Comparison of ENCODE assay signal across 28 cellular contexts in the genomic region with DNA sequence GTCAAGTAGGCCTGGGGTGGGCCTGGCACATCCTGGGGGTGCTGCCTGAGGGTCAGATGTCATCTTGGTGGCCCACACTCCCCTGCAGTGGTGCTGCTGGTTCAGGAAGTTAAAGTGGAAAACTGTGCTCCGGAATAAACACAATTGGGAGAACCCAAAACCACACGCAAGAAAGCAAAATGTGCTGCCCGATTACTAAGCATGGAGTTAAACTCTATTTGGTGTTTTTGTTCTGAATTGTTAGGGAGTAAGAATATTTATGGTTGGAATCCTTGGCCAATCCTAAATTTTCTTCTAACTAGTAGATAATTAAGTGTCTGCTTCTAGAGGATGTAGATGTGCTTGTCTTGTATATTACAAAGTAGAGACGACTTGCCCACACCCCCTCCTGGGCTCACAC.
"Had no signal": no experiment of that assay in that cellular context is flagged by ENCODE, and none has a peak within 500 bp of the region (broad histone marks: within the 10 kb centered on the region; RNA-seq: fewer than 3 reads in every experiment).

No MANE protein-coding gene starts in this region.

- DNase-seq: naive B cell; naive thymus-derived CD8-positive, alpha-beta T cell; occipital lobe; ovary; psoas muscle; right cardiac atrium; right lobe of liver; sigmoid colon; small intestine; stimulated activated CD4-positive, alpha-beta T cell treated with anti-CD3 and anti-CD28 coated beads, Interleukin-15, amount 100 ng/mL, for 24 hours; stimulated activated CD4-positive, alpha-beta T cell treated with anti-CD3 and anti-CD28 coated beads, Interleukin-2, amount 100 ng/mL, for 24 hours; stimulated activated CD4-positive, alpha-beta T cell treated with anti-CD3 and anti-CD28 coated beads, Interleukin-2, amount 100 ng/mL, for 48 hours; stimulated activated CD4-positive, alpha-beta T cell treated with anti-CD3 and anti-CD28 coated beads, Interleukin-4, amount 100 ng/mL, for 24 hours; stimulated activated naive CD4-positive, alpha-beta T cell; stimulated activated naive CD8-positive, alpha-beta T cell treated with anti-CD3 and anti-CD28 coated beads, Interleukin-15, amount 100 ng/mL, for 72 hours; stimulated activated naive CD8-positive, alpha-beta T cell treated with anti-CD3 and anti-CD28 coated beads, Interleukin-15, Interleukin-2, amounts not matched to agents 100 U/mL and 50 U/mL, for 24 hours; substantia nigra; thyroid gland; trophoblast cell; upper lobe of left lung had no signal

- H3K4me3 ChIP-seq: neural progenitor cell, ovary, psoas muscle, right lobe of liver, sigmoid colon, thoracic aorta, thyroid gland, tibial nerve, upper lobe of left lung, vagina had no signal

- H3K4me1 ChIP-seq: parathyroid adenoma, psoas muscle, right lobe of liver, sigmoid colon, thyroid gland, tibial nerve, upper lobe of left lung, vagina had no signal

- H3K27ac Mint-ChIP-seq: naive thymus-derived CD8-positive, alpha-beta T cell; natural killer cell treated with Interleukin-12 subunit alpha and Interleukin-12 subunit beta and Interleukin-15 and Interleukin-18, amount 100 ng/mL, for 72 hours; neural progenitor cell; progenitor cell of endocrine pancreas; stimulated activated effector memory CD8-positive, alpha-beta T cell treated with anti-CD3 and anti-CD28 coated beads, Interleukin-12 subunit alpha, Interleukin-12 subunit beta, amount 100 ng/mL, for 72 hours; stimulated activated naive CD8-positive, alpha-beta T cell treated with anti-CD3 and anti-CD28 coated beads, Interleukin-15, amount 100 ng/mL, for 72 hours had no signal

- H3K4me3 Mint-ChIP-seq: naive B cell; natural killer cell treated with Interleukin-12 subunit alpha and Interleukin-12 subunit beta and Interleukin-15 and Interleukin-18, amount 100 ng/mL, for 72 hours; neural progenitor cell; stimulated activated effector memory CD8-positive, alpha-beta T cell treated with anti-CD3 and anti-CD28 coated beads, Interleukin-12 subunit alpha, Interleukin-12 subunit beta, amount 100 ng/mL, for 72 hours; stimulated activated naive CD8-positive, alpha-beta T cell treated with anti-CD3 and anti-CD28 coated beads, Interleukin-15, amount 100 ng/mL, for 72 hours had no signal

- ATAC-seq: naive thymus-derived CD8-positive, alpha-beta T cell; natural killer cell treated with Interleukin-12 subunit alpha and Interleukin-12 subunit beta and Interleukin-15 and Interleukin-18, amount 100 ng/mL, for 72 hours; psoas muscle; right cardiac atrium; right lobe of liver; stimulated activated effector memory CD8-positive, alpha-beta T cell treated with anti-CD3 and anti-CD28 coated beads, Interleukin-12 subunit alpha, Interleukin-12 subunit beta, amount 100 ng/mL, for 72 hours; stimulated activated naive CD8-positive, alpha-beta T cell treated with anti-CD3 and anti-CD28 coated beads, Interleukin-15, amount 100 ng/mL, for 72 hours; stimulated activated naive CD8-positive, alpha-beta T cell treated with anti-CD3 and anti-CD28 coated beads, Interleukin-15, Interleukin-2, amounts not matched to agents 100 U/mL and 50 U/mL, for 24 hours had no signal

- H3K4me1 Mint-ChIP-seq: stimulated activated effector memory CD8-positive, alpha-beta T cell treated with anti-CD3 and anti-CD28 coated beads, Interleukin-12 subunit alpha, Interleukin-12 subunit beta, amount 100 ng/mL, for 72 hours; stimulated activated naive CD8-positive, alpha-beta T cell treated with anti-CD3 and anti-CD28 coated beads, Interleukin-15, amount 100 ng/mL, for 72 hours had no signal

- H3K27me3 ChIP-seq: neural progenitor cell, ovary, right lobe of liver, sigmoid colon, thyroid gland, tibial nerve, upper lobe of left lung, vagina had no signal

- H3K36me3 ChIP-seq: neural progenitor cell, ovary, right lobe of liver, sigmoid colon, thoracic aorta, thyroid gland, upper lobe of left lung, vagina had no signal

- H3K27me3 Mint-ChIP-seq: naive B cell; naive thymus-derived CD8-positive, alpha-beta T cell; natural killer cell treated with Interleukin-12 subunit alpha and Interleukin-12 subunit beta and Interleukin-15 and Interleukin-18, amount 100 ng/mL, for 72 hours; progenitor cell of endocrine pancreas; stimulated activated naive CD8-positive, alpha-beta T cell treated with anti-CD3 and anti-CD28 coated beads, Interleukin-15, amount 100 ng/mL, for 72 hours had no signal

- H3K9me3 ChIP-seq: psoas muscle, right lobe of liver, sigmoid colon, thoracic aorta, thyroid gland, upper lobe of left lung, vagina had no signal

- H3K36me3 Mint-ChIP-seq: natural killer cell treated with Interleukin-12 subunit alpha and Interleukin-12 subunit beta and Interleukin-15 and Interleukin-18, amount 100 ng/mL, for 72 hours; stimulated activated effector memory CD8-positive, alpha-beta T cell treated with anti-CD3 and anti-CD28 coated beads, Interleukin-12 subunit alpha, Interleukin-12 subunit beta, amount 100 ng/mL, for 72 hours had no signal

- H3K9me3 Mint-ChIP-seq: natural killer cell treated with Interleukin-12 subunit alpha and Interleukin-12 subunit beta and Interleukin-15 and Interleukin-18, amount 100 ng/mL, for 72 hours had no signal

- H3K27ac ChIP-seq: neural progenitor cell, ovary, parathyroid adenoma, psoas muscle, right lobe of liver, sigmoid colon, thoracic aorta, thyroid gland, tibial nerve, upper lobe of left lung, vagina had no signal
